Comparison of ENCODE assay signal across 1 cellular context in genomic region chr6:30720738-30721197, GRCh38.
TF ChIP-seq lines count a peak whose summit lies in the region.

No MANE protein-coding gene starts in this region.

TF ChIP-seq in HEK293, 187 proteins besides CTCF, POLR2A, EP300 and RAD21 (continued from another document):
- TF ChIP-seq ZNF398 (tag by site-specific recombination; IDR thresholded peaks at IDR 0.05) (0 out of 2 replicates have a peak, but pooled peaks have one; percentile 22), ZBTB48 (tag by site-specific recombination; IDR thresholded peaks at IDR 0.05) (peak; percentile 62; the same call in 1 of the 2 replicates), KLF16 (tag by site-specific recombination; IDR thresholded peaks at IDR 0.05) (0 out of 2 replicates have a peak, but pooled peaks have one; percentile 12), ZSCAN18 (tag by site-specific recombination; IDR thresholded peaks at IDR 0.05) (no peak), ZNF629 (tag by site-specific recombination; IDR thresholded peaks at IDR 0.05) (no peak), ZBTB10 (tag by site-specific recombination; IDR thresholded peaks at IDR 0.05) (0 out of 2 replicates have a peak, but pooled peaks have one; percentile 49), ZNF2 (tag by site-specific recombination; IDR thresholded peaks at IDR 0.05) (peak; percentile 18), ZNF280C (tag by site-specific recombination; IDR thresholded peaks at IDR 0.05) (no peak), ZBTB8A (tag by site-specific recombination; IDR thresholded peaks at IDR 0.05) (no peak; the same call in 1 of the 2 replicates), ZNF530 (tag by site-specific recombination; IDR thresholded peaks at IDR 0.05; ENCODE audit: low read depth) (no peak), ZNF549 (tag by site-specific recombination; IDR thresholded peaks at IDR 0.05) (no peak), KLF10 (tag by site-specific recombination; IDR thresholded peaks at IDR 0.05) (no peak), ZSCAN30 (tag by site-specific recombination; IDR thresholded peaks at IDR 0.05) (0 out of 2 replicates have a peak, but pooled peaks have one; percentile 5), SP2 (tag by site-specific recombination; IDR thresholded peaks at IDR 0.05) (peak; percentile 65), TRIM28 (IDR thresholded peaks at IDR 0.05; ENCODE audit: borderline replicate concordance, low read length) (no peak), ZNF138 (tag by site-specific recombination; IDR thresholded peaks at IDR 0.05; ENCODE audit: borderline replicate concordance) (no peak), SCRT2 (tag by site-specific recombination; IDR thresholded peaks at IDR 0.05) (no peak), ZNF473 (tag by site-specific recombination; IDR thresholded peaks at IDR 0.05) (no peak), KLF17 (tag by site-specific recombination; IDR thresholded peaks at IDR 0.05) (peak; percentile 24; the same call in 1 of the 2 replicates), PRDM4 (tag by site-specific recombination; IDR thresholded peaks at IDR 0.05) (no peak), ZBTB44 (tag by site-specific recombination; IDR thresholded peaks at IDR 0.05) (no peak), HIC1 (tag by site-specific recombination; IDR thresholded peaks at IDR 0.05) (peak; percentile 27; the same call in 1 of the 2 replicates), KLF7 (tag by site-specific recombination; IDR thresholded peaks at IDR 0.05; ENCODE audit: borderline replicate concordance) (0 out of 2 replicates have a peak, but pooled peaks have one; percentile 22), ZNF426 (tag by site-specific recombination; IDR thresholded peaks at IDR 0.05) (0 out of 2 replicates have a peak, but pooled peaks have one; percentile 3), ZNF302 (tag by site-specific recombination; IDR thresholded peaks at IDR 0.05; ENCODE audit: low read depth) (no peak), MEIS1 (CRISPR knock-in tag; IDR thresholded peaks at IDR 0.05; ENCODE audit: borderline replicate concordance) (no peak), SP7 (tag by site-specific recombination; IDR thresholded peaks at IDR 0.05) (no peak), KLF1 (tag by site-specific recombination; IDR thresholded peaks at IDR 0.05) (peak; percentile 65), ZNF585B (tag by site-specific recombination; IDR thresholded peaks at IDR 0.05) (no peak), KLF9 (tag by site-specific recombination; IDR thresholded peaks at IDR 0.05; ENCODE audit: low read depth) (no peak), ZNF548 (tag by site-specific recombination; IDR thresholded peaks at IDR 0.05) (peak; percentile 21; the same call in 1 of the 2 replicates)
